In the genomic region with DNA sequence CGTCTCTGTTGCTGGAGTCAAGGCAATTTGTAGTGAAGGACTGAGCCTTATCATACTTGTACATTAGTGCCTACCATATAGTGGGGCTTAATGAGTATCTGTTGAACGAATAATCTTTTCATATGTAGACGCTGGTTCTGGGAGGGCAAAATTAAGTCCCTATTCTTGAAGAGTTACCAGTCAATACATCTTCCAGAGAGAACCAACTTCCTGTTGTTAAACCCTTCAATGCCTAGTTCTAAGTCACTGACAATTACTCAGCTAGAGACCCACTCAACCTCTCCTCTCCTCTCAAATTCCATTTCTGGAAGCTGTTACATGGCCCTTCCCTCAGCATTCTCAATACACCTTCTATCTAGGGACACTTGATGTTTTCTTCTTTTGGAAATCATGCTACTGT, we compare ENCODE assay signal across 8 cellular contexts. TPM values are rescaled to one million over a fixed set of nuclear protein-coding genes. Genes with fewer than 3 reads are reported as not detected.
DNase-seq lines count a peak whose midpoint lies in the region; ATAC-seq and TF ChIP-seq lines count a peak whose summit lies in the region.

No MANE protein-coding gene starts in this region.

- H3K27me3 ChIP-seq in mucosa of stomach (ENCODE audit: control insufficient read depth, insufficient read depth, low read length) = no peaks in the 10 kb centered on the region

- H3K4me1 Mint-ChIP-seq in brain = peaks cover 43% of the 10 kb centered on the region

- H3K9me3 ChIP-seq in mucosa of stomach (ENCODE audit: control insufficient read depth, low read length) = no peaks in the 10 kb centered on the region

- peaks cover 5% of the 10 kb centered on the region for H3K27me3 Mint-ChIP-seq in brain

- peaks cover 29% of the 10 kb centered on the region for H3K36me3 Mint-ChIP-seq in brain

- no peak for TF ChIP-seq CTCF in brain (conservative IDR thresholded peaks at IDR 0.05)

- peak overlapping the region; percentile 90 to 99 (median 91) for H3K27ac Mint-ChIP-seq in brain

- peaks cover 6% of the 10 kb centered on the region for H3K4me1 ChIP-seq in mucosa of stomach (ENCODE audit: control insufficient read depth, insufficient read depth, low read length)

- DNase-seq in EL (peak; percentile 19), NAMALWA (ENCODE audit: low spot score) (peak; percentile 63), LoVo (ENCODE audit: low spot score) (no peak), posterior vena cava (ENCODE audit: low spot score) (no peak)
- no peak for DNase-seq in activated CD8-positive, alpha-beta memory T cell treated with anti-CD3 and anti-CD28 coated beads, Interleukin-2, amount 50 U/mL, for 4 hours

- intact Hi-C loops in posterior vena cava (cut with DNase I) = loop anchor here in 1 of 2 donors (10.0 kb wide), 2 partner anchors 190 to 260 kb away; a partner anchor contains a TSS

- peak overlapping the region; percentile 87 for H3K9ac ChIP-seq in mucosa of stomach (ENCODE audit: low read length)

- peaks cover 0 to 6% (median 0%) of the 10 kb centered on the region in 5 experiments for H3K9me3 Mint-ChIP-seq in brain

- no peak for ATAC-seq in GM18909 (IDR thresholded peaks at IDR 0.05; ENCODE audit: poor library complexity, unreplicated experiment)

- H3K4me3 Mint-ChIP-seq in brain = peak overlapping the region; percentile 93 to 100 (median 99)

- no peaks in the 10 kb centered on the region for H3K36me3 ChIP-seq in mucosa of stomach (ENCODE audit: control insufficient read depth, insufficient read depth, low read length)

- peak overlapping the region; percentile 99 for H3K4me3 ChIP-seq in mucosa of stomach (ENCODE audit: low read length)

RNA-seq across cellular contexts. Expression of a gene that starts 1.1 kb away (rescaled TPM):
- 8.0 TPM for polyA plus RNA-seq in brain (ENCODE audit: insufficient read depth, low read depth, low replicate concordance)
- 10 to 100 TPM; 35.1 to 55.4 TPM for total RNA-seq in posterior vena cava

RNA-seq across cellular contexts. Expression of a gene that starts 14.6 kb away (rescaled TPM):
- polyA plus RNA-seq in brain (ENCODE audit: insufficient read depth, low read depth, low replicate concordance) = 90.9 TPM
- total RNA-seq in posterior vena cava = 10 to 100 TPM; 54.5 to 60.5 TPM

RNA-seq across cellular contexts. Expression of a gene that starts 15.1 kb away (rescaled TPM):
- 145 TPM for polyA plus RNA-seq in brain (ENCODE audit: insufficient read depth, low read depth, low replicate concordance)
- total RNA-seq in posterior vena cava = 100 to 1,000 TPM; 106 to 131 TPM

Comparison
In these comparisons a context has a peak if more than half of its experiments do, and no peak if none do; other contexts are left out.
1. DNase-seq: peak in EL (single experiment) and NAMALWA (single experiment); none in LoVo (single experiment), posterior vena cava (single experiment) and activated CD8-positive, alpha-beta memory T cell treated with anti-CD3 and anti-CD28 coated beads, Interleukin-2, amount 50 U/mL, for 4 hours (single experiment).